1 cellular context compared by ENCODE assay signal in the genomic region with DNA sequence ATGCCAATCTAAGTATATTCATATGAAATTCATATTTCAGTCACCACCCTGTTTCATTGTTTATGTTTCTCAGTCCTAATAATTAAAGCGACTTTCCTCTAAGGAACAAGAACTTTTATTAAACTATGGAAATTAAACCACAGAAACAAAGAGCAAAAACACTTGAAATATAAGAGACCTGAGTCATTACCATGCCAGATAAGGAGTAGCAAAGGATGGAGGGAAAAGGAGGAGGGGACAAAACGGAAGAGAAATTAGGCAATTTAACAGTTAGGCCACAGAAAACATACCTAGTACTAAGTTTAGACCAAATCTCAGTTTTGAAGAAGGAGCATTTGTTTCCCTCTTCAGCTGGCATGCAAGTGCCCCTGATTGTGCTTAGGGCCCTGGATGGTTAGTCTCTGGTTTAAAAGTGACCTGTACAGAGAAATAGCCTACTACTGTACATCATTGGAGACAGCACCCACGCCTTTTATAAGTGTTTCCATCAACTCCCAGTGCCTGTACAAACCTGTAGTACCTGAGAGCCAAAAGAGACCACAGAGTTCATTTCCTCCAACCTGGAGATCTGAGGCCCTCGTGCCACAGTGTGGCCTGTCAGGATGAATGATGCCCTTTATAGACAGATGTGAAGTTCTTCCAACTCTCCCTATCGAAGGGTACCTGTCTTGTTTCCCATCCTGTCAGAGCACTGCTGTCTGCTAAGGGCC.
TF ChIP-seq lines count a peak whose summit lies in the region.

No MANE protein-coding gene starts in this region.

TF ChIP-seq in GM23338, 12 proteins besides CTCF, POLR2A, EP300 and RAD21 (continued from another document):
- TF ChIP-seq ZNF462 (CRISPR knock-in tag; IDR thresholded peaks at IDR 0.05) (no peak), POLR2AphosphoS5 (IDR thresholded peaks at IDR 0.05; ENCODE audit: low read depth) (no peak), STAT1 (IDR thresholded peaks at IDR 0.05; ENCODE audit: unreplicated experiment) (no peak), EZH2phosphoT487 (IDR thresholded peaks at IDR 0.05; ENCODE audit: unreplicated experiment) (no peak), CREB1 (CRISPR knock-in tag; IDR thresholded peaks at IDR 0.05; ENCODE audit: low read depth) (no peak), EZH2 (IDR thresholded peaks at IDR 0.05; ENCODE audit: low read depth, unreplicated experiment) (no peak), ZNF331 (CRISPR knock-in tag; IDR thresholded peaks at IDR 0.05; ENCODE audit: low read depth) (no peak), JUNB (IDR thresholded peaks at IDR 0.05; ENCODE audit: unreplicated experiment) (no peak), ZNF114 (CRISPR knock-in tag; IDR thresholded peaks at IDR 0.05) (no peak), REST (IDR thresholded peaks at IDR 0.05; ENCODE audit: unreplicated experiment) (no peak), NANOG (IDR thresholded peaks at IDR 0.05; ENCODE audit: borderline replicate concordance) (no peak)
TF ChIP-seq in GM23338: peak in this region for 0.
